ENCODE assay signal across 8 cellular contexts in genomic region chr13:110387451-110388140, GRCh38.
DNase-seq lines count a peak whose midpoint lies in the region; ATAC-seq, FAIRE-seq and TF ChIP-seq lines count a peak whose summit lies in the region.

No MANE protein-coding gene starts in this region.

- H2BK5ac ChIP-seq in H1 (ENCODE audit: low read depth, low read length): no peak overlapping the region; the same call in 1 of the 2 replicates

- 82% methylated on average over 20 of the region's 26 CpGs; no CpG with 5 or more reads in 1 of the 2 experiments for WGBS in H1 (ENCODE audit: extremely low coverage in 1 of 2, insufficient coverage in 1 of 2, insufficient read length in 1 of 2, insufficient replicate concordance in 2 of 2, low coverage in 1 of 2, low lambda C conversion rate in 2 of 2, missing lambda C conversion rate in 1 of 2), 2 experiments

- DNase-seq in AG04450 (ENCODE audit: low read depth, low spot score) (no peak), H1 (ENCODE audit: low read depth in 1 of 2, low spot score in 2 of 2) (peak in 1 of 2 experiments; percentile 58), osteoblast (ENCODE audit: insufficient read length, low spot score, missing footprints) (no peak), 8988T (no peak), G401 (ENCODE audit: low spot score) (no peak), NCI-H1092 (lab: John Stamatoyannopoulos, UW) (no peak)

- no peak overlapping the region for H3K9ac ChIP-seq in H1 (replicated peaks in 1 of 4; ENCODE audit: extremely low read depth in 1 of 4, low read depth in 3 of 4, low read length in 3 of 4)

- no peak overlapping the region for H2BK20ac ChIP-seq in H1 (ENCODE audit: low read length)

- in situ Hi-C loops in G401 (cut with HindIII; ENCODE audit: low sequenced_read_pairs): no loop called here

- TF ChIP-seq CTCF in AG04450 (IDR thresholded peaks at IDR 0.05; ENCODE audit: low read depth, low read length) (no peak), H1 (IDR thresholded peaks at IDR 0.05; ENCODE audit: control extremely low read depth in 1 of 3, insufficient read depth in 1 of 3, low read depth in 1 of 3, low read length in 3 of 3) (no peak), osteoblast (IDR thresholded peaks at IDR 0.05; ENCODE audit: extremely low read depth, low read depth, low read length) (no peak)

- H2AFZ ChIP-seq in H1 (ENCODE audit: low read length) (no peak overlapping the region), osteoblast (ENCODE audit: low read length) (peak overlapping the region; percentile 14)

- H3K27ac ChIP-seq in AG04450 (ENCODE audit: low read depth, low read length) (peak overlapping the region; percentile 95), H1 (ENCODE audit: low read depth, low read length) (no peak overlapping the region), osteoblast (ENCODE audit: low read depth, low read length) (peak overlapping the region; percentile 99)

- ATAC-seq in GM19438 (IDR thresholded peaks at IDR 0.05; ENCODE audit: low read depth, unreplicated experiment) (peak; percentile 99), HG03460 (IDR thresholded peaks at IDR 0.05; ENCODE audit: unreplicated experiment) (peak; percentile 98)

- TF ChIP-seq RAD21 in H1 (IDR thresholded peaks at IDR 0.05 in 1 of 2, conservative IDR thresholded peaks at IDR 0.05 in 1 of 2; ENCODE audit: low read depth in 2 of 2, low read length in 2 of 2): no peak

- CTCF ChIA-PET in AG04450 (lab: Charles Lee): interaction anchor here (1.0 to 1.2 kb wide), 2 partner anchors 25 to 140 kb away, joined by 4 read pairs; no protein-coding TSS in a partner anchor
- CTCF ChIA-PET in H1 (lab: Charles Lee; ENCODE audit: partially characterized antibody): interaction anchor here (1.0 to 2.5 kb wide), 8 partner anchors 8 to 64 kb away, joined by 3 to 10 read pairs (median 4); no protein-coding TSS in a partner anchor

- H3K4me2 ChIP-seq in H1 (ENCODE audit: insufficient read depth in 1 of 2, low read depth in 2 of 2, low read length in 2 of 2): 0 out of 4 replicates have a peak overlapping the region, but pooled peaks of 1 of the 2 experiments have one; percentile 9
- H3K4me2 ChIP-seq in osteoblast (ENCODE audit: insufficient read depth, low read length): peak overlapping the region; percentile 64

- H3K36me3 ChIP-seq in H1 (ENCODE audit: control insufficient read depth in 2 of 4, insufficient read depth in 4 of 4, low read length in 3 of 4) (no peaks in the 10 kb centered on the region; a peak in 1 of 8 replicates), osteoblast (ENCODE audit: insufficient read depth, low read length) (peaks cover 18% of the 10 kb centered on the region)

- no peak for TF ChIP-seq POLR2A in H1 (IDR thresholded peaks at IDR 0.05; ENCODE audit: control extremely low read depth in 1 of 2, low read depth in 2 of 2, low read length in 2 of 2)

- H3K27me3 ChIP-seq in AG04450 (ENCODE audit: control insufficient read depth, insufficient read depth, low read length) (no peaks in the 10 kb centered on the region), H1 (replicated peaks in 1 of 4; ENCODE audit: control insufficient read depth in 3 of 4, extremely low read depth in 1 of 4, insufficient read depth in 3 of 4, low read length in 3 of 4) (no peaks in the 10 kb centered on the region), osteoblast (ENCODE audit: insufficient read depth, low read length) (no peaks in the 10 kb centered on the region)

- no peak overlapping the region; the same call in 1 of the 2 replicates for H2AK5ac ChIP-seq in H1 (ENCODE audit: low read depth, low read length)

- H3K4me3 ChIP-seq in AG04450 (ENCODE audit: low read depth, low read length): peak overlapping the region; percentile 35
- H3K4me3 ChIP-seq in H1 (ENCODE audit: extremely low read depth in 1 of 4, insufficient read depth in 2 of 4, low read depth in 3 of 4, low read length in 4 of 4): no peak overlapping the region
- H3K4me3 ChIP-seq in osteoblast (ENCODE audit: insufficient read depth, low read length): peak overlapping the region; percentile 38

- no peak for FAIRE-seq in H1 (lab: Jason Lieb, UNC)

- H3K4ac ChIP-seq in H1 (replicated peaks; ENCODE audit: insufficient read length, low read depth, low read length): no peak overlapping the region

- no peak overlapping the region; the same call in 1 of the 2 replicates for H4K8ac ChIP-seq in H1 (ENCODE audit: extremely low read depth, insufficient read depth, low read length)

- no peak overlapping the region for H2BK120ac ChIP-seq in H1 (replicated peaks; ENCODE audit: low read depth, low read length)

- H2BK12ac ChIP-seq in H1 (ENCODE audit: low read depth, low read length): peak overlapping the region; percentile 27; the same call in 1 of the 2 replicates

- H3K14ac ChIP-seq in H1 (ENCODE audit: insufficient read length): no peak overlapping the region

- no peak overlapping the region for H4K5ac ChIP-seq in H1 (ENCODE audit: insufficient read length, low read depth, low read length)

- H3K4me1 ChIP-seq in H1 (replicated peaks in 1 of 4; ENCODE audit: control insufficient read depth in 3 of 4, insufficient read depth in 4 of 4, low read length in 3 of 4) (peaks cover 0 to 15% (median 4%) of the 10 kb centered on the region in 4 experiments; a peak in 4 of 7 replicates), osteoblast (ENCODE audit: insufficient read depth, low read length) (peaks cover 42% of the 10 kb centered on the region)

- H3K56ac ChIP-seq in H1 (replicated peaks; ENCODE audit: insufficient read length, low read depth, low read length): no peak overlapping the region

- H2BK15ac ChIP-seq in H1 (ENCODE audit: low read length): no peak overlapping the region

- POLR2A ChIA-PET in AG04450 (lab: Yijun Ruan, JAX) (interaction anchor here (0.6 to 1.6 kb wide), 6 partner anchors 17 to 81 kb away, joined by 3 to 8 read pairs (median 4); partner anchors contain the start of genes COL4A1 and COL4A2), H1 (lab: Charles Lee; ENCODE audit: partially characterized antibody) (no interaction called here)

- no peak for TF ChIP-seq EP300 in H1 (IDR thresholded peaks at IDR 0.05; ENCODE audit: borderline replicate concordance in 1 of 2, low read depth in 2 of 2, low read length in 2 of 2)

- H4K91ac ChIP-seq in H1 (replicated peaks; ENCODE audit: insufficient read length, low read length): no peak overlapping the region

- H3K18ac ChIP-seq in H1 (ENCODE audit: extremely low read depth, low read length): no peak overlapping the region

- no peak overlapping the region for H3K23ac ChIP-seq in H1 (ENCODE audit: insufficient read length)

- H4K20me1 ChIP-seq in H1 (replicated peaks in 1 of 2; ENCODE audit: control insufficient read depth in 1 of 2, insufficient read depth in 2 of 2, low read length in 2 of 2) (no peaks in the 10 kb centered on the region), osteoblast (ENCODE audit: insufficient read depth, low read length) (no peaks in the 10 kb centered on the region)

- H3K23me2 ChIP-seq in H1 (ENCODE audit: low read depth, low read length): no peaks in the 10 kb centered on the region

- H3K9me3 ChIP-seq in AG04450 (ENCODE audit: control insufficient read depth, insufficient read depth, low read length) (peaks cover 13% of the 10 kb centered on the region), H1 (ENCODE audit: insufficient read depth in 2 of 2, low read depth in 1 of 2, low read length in 1 of 2) (peaks cover 0 to 7% of the 10 kb centered on the region in 2 experiments; a peak in 1 of 4 replicates), osteoblast (ENCODE audit: low read depth, low read length) (no peaks in the 10 kb centered on the region)

- peaks cover 4% of the 10 kb centered on the region; the same call in 1 of the 2 replicates for H3K79me1 ChIP-seq in H1 (ENCODE audit: low read depth, low read length)

- no peaks in the 10 kb centered on the region; a peak in 1 of 4 replicates for H3K79me2 ChIP-seq in H1 (ENCODE audit: control insufficient read depth in 1 of 2, insufficient read depth in 2 of 2, low read length in 2 of 2)
- H3K79me2 ChIP-seq in osteoblast (ENCODE audit: insufficient read depth, low read length): peaks cover 43% of the 10 kb centered on the region

TF ChIP-seq in H1, 55 proteins besides CTCF, POLR2A, EP300 and RAD21:
- TF ChIP-seq SP2 (IDR thresholded peaks at IDR 0.05; ENCODE audit: low read length) (no peak), SUZ12 (IDR thresholded peaks at IDR 0.05; ENCODE audit: low read length) (no peak), BCL11A (IDR thresholded peaks at IDR 0.05; ENCODE audit: low read depth in 2 of 2, low read length in 2 of 2) (no peak), CHD1 (IDR thresholded peaks at IDR 0.05; ENCODE audit: low read depth, low read length) (no peak), TAF1 (IDR thresholded peaks at IDR 0.05; ENCODE audit: low read depth, low read length) (no peak), NRF1 (IDR thresholded peaks at IDR 0.05; ENCODE audit: low read depth, low read length) (no peak), SIN3A (conservative IDR thresholded peaks at IDR 0.05 in 1 of 2, IDR thresholded peaks at IDR 0.05 in 1 of 2; ENCODE audit: low read depth in 1 of 2, low read length in 2 of 2) (no peak), SRF (IDR thresholded peaks at IDR 0.05; ENCODE audit: low read depth, low read length) (no peak), CHD2 (IDR thresholded peaks at IDR 0.05; ENCODE audit: low read length) (no peak), USF2 (IDR thresholded peaks at IDR 0.05; ENCODE audit: low read length) (no peak), RBBP5 (IDR thresholded peaks at IDR 0.05; ENCODE audit: borderline replicate concordance, low read depth, low read length) (no peak), KDM5A (IDR thresholded peaks at IDR 0.05; ENCODE audit: low read length) (no peak), KDM1A (IDR thresholded peaks at IDR 0.05; ENCODE audit: borderline replicate concordance, low read length) (no peak), ATF3 (IDR thresholded peaks at IDR 0.05; ENCODE audit: insufficient read depth, low read depth, low read length) (no peak), TCF12 (IDR thresholded peaks at IDR 0.05; ENCODE audit: low read depth, low read length) (no peak)

Comparison
In these comparisons a context has a peak if more than half of its experiments do, and no peak if none do; other contexts are left out.
1. H3K4me3 ChIP-seq: peak in AG04450 (single experiment) and osteoblast (single experiment); none in H1 (0 of 4).